ENCODE assay signal across 8 cellular contexts in the genomic region with DNA sequence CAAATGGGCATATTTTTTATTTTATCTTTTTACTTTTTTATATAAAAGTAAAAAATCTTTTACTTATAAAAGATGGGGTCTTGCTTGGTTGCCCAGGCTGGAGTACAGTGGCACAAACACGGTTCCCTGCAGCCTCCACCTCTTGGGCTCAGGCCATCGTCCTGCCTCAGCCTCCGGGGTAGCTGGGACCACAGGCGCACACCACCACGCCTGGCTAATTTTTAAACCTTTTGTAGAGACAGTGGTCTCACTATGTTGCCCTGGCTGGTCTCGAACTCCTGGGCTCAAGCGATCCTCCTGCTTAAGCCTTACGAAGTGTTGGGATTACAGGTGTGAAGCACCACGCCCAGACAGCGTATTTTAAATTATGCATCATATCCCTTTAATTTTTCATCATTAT. TPM values are rescaled to one million over a fixed set of nuclear protein-coding genes. Genes with fewer than 3 reads are reported as not detected.
DNase-seq lines count a peak whose midpoint lies in the region; ATAC-seq and TF ChIP-seq lines count a peak whose summit lies in the region.

No MANE protein-coding gene starts in this region.

- no peak for DNase-seq in activated T-cell treated with anti-CD3 and anti-CD28 coated beads, Interleukin-2, amount 50 U/mL, for 24 hours
- DNase-seq in activated T-cell treated with anti-CD3 and anti-CD28 coated beads, Interleukin-2, amount 50 U/mL, for 48 hours: no peak
- DNase-seq in astrocyte of the cerebellum (ENCODE audit: low read depth) (no peak), lower lobe of right lung (no peak), tibial nerve (ENCODE audit: low spot score in 2 of 2) (no peak), NCI-H128 (lab: John Stamatoyannopoulos, UW; ENCODE audit: unreplicated experiment) (no peak), AG20443 (ENCODE audit: low spot score) (no peak)

- no peak for TF ChIP-seq EP300 in tibial nerve (IDR thresholded peaks at IDR 0.05)

- H3K9me3 Mint-ChIP-seq in activated T-cell treated with anti-CD3 and anti-CD28 coated beads, Interleukin-2, amount 50 U/mL, for 24 hours: no peaks in the 10 kb centered on the region

- H3K27ac Mint-ChIP-seq in activated T-cell treated with anti-CD3 and anti-CD28 coated beads, Interleukin-2, amount 50 U/mL, for 24 hours: peak overlapping the region; percentile 94

- H3K9me3 ChIP-seq in lower lobe of right lung (no peaks in the 10 kb centered on the region), tibial nerve (peaks cover 0 to 4% (median 0%) of the 10 kb centered on the region in 4 donors)

- ATAC-seq in lower lobe of right lung (no peak), HG02973 (IDR thresholded peaks at IDR 0.05; ENCODE audit: unreplicated experiment) (no peak)

- H3K4me1 ChIP-seq in lower lobe of right lung (peaks cover 71% of the 10 kb centered on the region), tibial nerve (peaks cover 0 to 67% (median 56%) of the 10 kb centered on the region in 4 donors)

- TF ChIP-seq CTCF in astrocyte of the cerebellum (IDR thresholded peaks at IDR 0.05; ENCODE audit: low read depth, low read length, missing control alignments): no peak
- TF ChIP-seq CTCF in lower lobe of right lung (IDR thresholded peaks at IDR 0.05): no peak
- no peak for TF ChIP-seq CTCF in tibial nerve (IDR thresholded peaks at IDR 0.05)

- H3K27ac ChIP-seq in lower lobe of right lung: peak overlapping the region; percentile 95
- peak overlapping the region; percentile 86 to 98 (median 94) for H3K27ac ChIP-seq in tibial nerve

- H3K27me3 ChIP-seq in lower lobe of right lung (ENCODE audit: low read depth) (no peaks in the 10 kb centered on the region), tibial nerve (no peaks in the 10 kb centered on the region)

- 79 to 80% methylated on average over 10 of the region's 10 CpGs for WGBS in tibial nerve, 2 donors

- H3K36me3 ChIP-seq in lower lobe of right lung (no peaks in the 10 kb centered on the region), tibial nerve (peaks cover 0 to 3% (median 0%) of the 10 kb centered on the region in 3 donors)

- intact Hi-C loops in lower lobe of right lung (cut with DNase I): no loop called here

- H3K27me3 Mint-ChIP-seq in activated T-cell treated with anti-CD3 and anti-CD28 coated beads, Interleukin-2, amount 50 U/mL, for 24 hours: no peaks in the 10 kb centered on the region

- peaks cover 6% of the 10 kb centered on the region for H3K36me3 Mint-ChIP-seq in activated T-cell treated with anti-CD3 and anti-CD28 coated beads, Interleukin-2, amount 50 U/mL, for 24 hours (ENCODE audit: low read depth)

- H3K4me3 Mint-ChIP-seq in activated T-cell treated with anti-CD3 and anti-CD28 coated beads, Interleukin-2, amount 50 U/mL, for 24 hours: peak overlapping the region; percentile 85

- H3K4me1 Mint-ChIP-seq in activated T-cell treated with anti-CD3 and anti-CD28 coated beads, Interleukin-2, amount 50 U/mL, for 24 hours (ENCODE audit: low read depth): peaks cover 56% of the 10 kb centered on the region

- H3K4me3 ChIP-seq in astrocyte of the cerebellum (ENCODE audit: low read depth, low read length): peak overlapping the region; percentile 68
- H3K4me3 ChIP-seq in lower lobe of right lung: peak overlapping the region; percentile 64
- peak overlapping the region; percentile 48 to 80 (median 74) for H3K4me3 ChIP-seq in tibial nerve

- in situ Hi-C loops in astrocyte of the cerebellum (cut with HindIII; ENCODE audit: low sequenced_read_pairs): no loop called here

- TF ChIP-seq POLR2A in tibial nerve (IDR thresholded peaks at IDR 0.05): no peak

RNA-seq across cellular contexts. Expression of a gene that starts 1.0 kb away (rescaled TPM):
- total RNA-seq in lower lobe of right lung (40.7 TPM), tibial nerve (10 to 100 TPM; 53.1 to 88.6 (median 72.7) TPM)

RNA-seq across cellular contexts. Expression of a gene that starts 57.1 kb away (rescaled TPM):
- 14.7 TPM for total RNA-seq in lower lobe of right lung
- total RNA-seq in tibial nerve: 10 to 100 TPM; 18.9 to 64.9 (median 41.8) TPM
